30 cellular contexts compared by ENCODE assay signal in the genomic region with DNA sequence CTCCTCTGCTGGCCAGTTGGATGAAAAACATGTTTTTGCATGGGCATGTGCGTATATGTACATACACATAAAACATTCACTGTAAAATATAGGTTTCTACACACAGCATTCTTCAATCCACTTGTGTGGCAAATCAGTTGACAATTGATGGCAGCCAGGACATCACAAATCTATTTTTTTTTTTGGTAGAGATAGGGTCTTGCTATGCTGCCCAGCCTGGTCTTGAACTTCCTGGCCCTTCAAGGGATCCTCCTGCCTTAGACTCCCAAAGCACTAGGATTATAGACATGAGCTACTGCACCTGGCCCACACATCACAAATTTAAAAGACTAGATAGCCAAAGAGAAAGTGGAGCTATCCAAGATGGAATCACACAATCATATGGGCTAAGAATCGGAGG.
"Had no signal": no experiment of that assay in that cellular context is flagged by ENCODE, and none has a peak within 500 bp of the region (broad histone marks: within the 10 kb centered on the region; RNA-seq: fewer than 3 reads in every experiment).

No MANE protein-coding gene starts in this region.

- H3K27ac Mint-ChIP-seq: natural killer cell; nephron; neural progenitor cell; progenitor cell of endocrine pancreas; stimulated activated memory B cell treated with anti-CD40 and anti-IgM and Interleukin-4, amounts not matched to agents 10 μg/mL and 1 μg/mL and 100 μg/mL, for 72 hours; type B pancreatic cell had no signal

- H3K4me1 Mint-ChIP-seq: natural killer cell; stimulated activated memory B cell treated with anti-CD40 and anti-IgM and Interleukin-4, amounts not matched to agents 10 μg/mL and 1 μg/mL and 100 μg/mL, for 72 hours; stimulated activated naive CD8-positive, alpha-beta T cell treated with anti-CD3 and anti-CD28 coated beads, Interleukin-15, amount 100 ng/mL, for 72 hours had no signal

- H3K36me3 Mint-ChIP-seq: natural killer cell; stimulated activated memory B cell treated with anti-CD40 and anti-IgM and Interleukin-4, amounts not matched to agents 10 μg/mL and 1 μg/mL and 100 μg/mL, for 72 hours; type B pancreatic cell had no signal

- H3K4me3 ChIP-seq: neural progenitor cell, ovary, psoas muscle, skin epidermis, smooth muscle cell, spleen, suprapubic skin, testis, tibial artery, transverse colon, upper lobe of right lung, uterus had no signal

- H3K27ac ChIP-seq: neural progenitor cell, ovary, parathyroid adenoma, psoas muscle, suprapubic skin, testis, tibial artery, transverse colon, upper lobe of right lung, uterus had no signal

- H3K4me1 ChIP-seq: parathyroid adenoma, uterus had no signal

- H3K27me3 ChIP-seq: neural progenitor cell, ovary, spleen, suprapubic skin, testis, tibial artery, transverse colon, upper lobe of right lung, uterus had no signal

- H3K4me3 Mint-ChIP-seq: natural killer cell; nephron; neural progenitor cell; stimulated activated memory B cell treated with anti-CD40 and anti-IgM and Interleukin-4, amounts not matched to agents 10 μg/mL and 1 μg/mL and 100 μg/mL, for 72 hours; stimulated activated naive CD8-positive, alpha-beta T cell treated with anti-CD3 and anti-CD28 coated beads, Interleukin-15, amount 100 ng/mL, for 72 hours; type B pancreatic cell had no signal

- DNase-seq: natural killer cell; occipital lobe; ovary; psoas muscle; right cardiac atrium; spleen; stimulated activated CD4-positive, alpha-beta T cell treated with anti-CD3 and anti-CD28 coated beads, Interleukin-12 subunit alpha, Interleukin-12 subunit beta, amount 100 ng/mL, for 4 hours; stimulated activated CD4-positive, alpha-beta T cell treated with anti-CD3 and anti-CD28 coated beads, Interleukin-1b, Interleukin-23, amount 100 ng/mL, for 48 hours; stimulated activated CD4-positive, alpha-beta T cell treated with anti-CD3 and anti-CD28 coated beads, Interleukin-4, amount 100 ng/mL, for 1 hour; stimulated activated CD4-positive, alpha-beta T cell treated with anti-CD3 and anti-CD28 coated beads, Interleukin-4, amount 100 ng/mL, for 4 hours; stimulated activated CD8-positive, alpha-beta memory T cell treated with anti-CD3 and anti-CD28 coated beads, Interleukin-4, amount 100 ng/mL, for 48 hours; stimulated activated naive CD4-positive, alpha-beta T cell; stimulated activated naive CD8-positive, alpha-beta T cell treated with anti-CD3 and anti-CD28 coated beads, Interleukin-15, amount 100 ng/mL, for 72 hours; stimulated activated naive CD8-positive, alpha-beta T cell treated with anti-CD3 and anti-CD28 coated beads, Interleukin-15, Interleukin-2, amounts not matched to agents 100 U/mL and 50 U/mL, for 24 hours; substantia nigra; testis; tibial artery; transverse colon; upper lobe of right lung; uterus had no signal

- H3K9me3 ChIP-seq: ovary, psoas muscle, spleen, suprapubic skin, testis, tibial artery, transverse colon, upper lobe of right lung, uterus had no signal

- ATAC-seq: natural killer cell; psoas muscle; right cardiac atrium; sciatic nerve; stimulated activated naive CD8-positive, alpha-beta T cell treated with anti-CD3 and anti-CD28 coated beads, Interleukin-15, amount 100 ng/mL, for 72 hours; stimulated activated naive CD8-positive, alpha-beta T cell treated with anti-CD3 and anti-CD28 coated beads, Interleukin-15, Interleukin-2, amounts not matched to agents 100 U/mL and 50 U/mL, for 24 hours; upper lobe of right lung had no signal

- H3K9me3 Mint-ChIP-seq: natural killer cell; nephron; neural progenitor cell; stimulated activated memory B cell treated with anti-CD40 and anti-IgM and Interleukin-4, amounts not matched to agents 10 μg/mL and 1 μg/mL and 100 μg/mL, for 72 hours; stimulated activated naive CD8-positive, alpha-beta T cell treated with anti-CD3 and anti-CD28 coated beads, Interleukin-15, amount 100 ng/mL, for 72 hours; type B pancreatic cell had no signal

- H3K9ac ChIP-seq: neural progenitor cell, parathyroid adenoma had no signal

- H3K36me3 ChIP-seq: ovary, spleen, suprapubic skin, tibial artery, transverse colon, upper lobe of right lung, uterus had no signal

- H3K27me3 Mint-ChIP-seq: progenitor cell of endocrine pancreas, type B pancreatic cell had no signal

- H3K4me2 ChIP-seq: neural progenitor cell had no signal

- H2AFZ ChIP-seq: neural progenitor cell, parathyroid adenoma had no signal
